Comparison of ENCODE assay signal across 1 cellular context in the genomic region with DNA sequence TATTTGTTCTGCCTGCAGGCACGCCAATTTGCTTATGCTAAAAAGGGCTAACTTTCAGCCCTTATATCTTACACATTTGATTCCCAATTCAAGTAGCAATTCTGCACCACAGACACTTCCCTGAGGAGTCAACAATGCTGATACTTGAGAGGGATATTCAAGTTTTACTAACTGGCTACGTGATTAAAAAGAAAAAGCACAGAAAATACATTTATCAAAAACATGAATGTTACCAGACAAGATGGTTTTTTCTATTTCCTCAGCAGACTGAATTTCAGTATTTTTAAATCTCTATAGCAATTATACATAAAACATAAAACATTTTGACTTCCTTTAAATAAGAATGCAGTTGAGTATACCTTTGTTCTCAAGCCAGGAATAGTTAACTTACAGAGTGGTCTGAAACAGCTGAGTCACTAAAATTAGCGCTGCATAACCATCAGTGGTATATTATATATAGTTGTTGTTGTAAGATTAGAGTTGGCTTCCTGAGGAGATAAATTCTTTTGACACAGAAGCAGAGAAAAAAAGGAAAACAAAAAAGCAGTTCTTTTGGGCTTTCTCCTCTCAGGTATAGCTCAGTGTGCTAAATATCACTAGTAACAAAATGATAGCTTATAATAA.
A peak's percentile ranks its signal among the peaks of the same experiment; 100 is the strongest.
TF ChIP-seq lines count a peak whose summit lies in the region.

No MANE protein-coding gene starts in this region.

TF ChIP-seq in K562, 482 proteins besides CTCF, POLR2A, EP300 and RAD21 (continued from another document and continues in another):
- TF ChIP-seq, protein P1, sequence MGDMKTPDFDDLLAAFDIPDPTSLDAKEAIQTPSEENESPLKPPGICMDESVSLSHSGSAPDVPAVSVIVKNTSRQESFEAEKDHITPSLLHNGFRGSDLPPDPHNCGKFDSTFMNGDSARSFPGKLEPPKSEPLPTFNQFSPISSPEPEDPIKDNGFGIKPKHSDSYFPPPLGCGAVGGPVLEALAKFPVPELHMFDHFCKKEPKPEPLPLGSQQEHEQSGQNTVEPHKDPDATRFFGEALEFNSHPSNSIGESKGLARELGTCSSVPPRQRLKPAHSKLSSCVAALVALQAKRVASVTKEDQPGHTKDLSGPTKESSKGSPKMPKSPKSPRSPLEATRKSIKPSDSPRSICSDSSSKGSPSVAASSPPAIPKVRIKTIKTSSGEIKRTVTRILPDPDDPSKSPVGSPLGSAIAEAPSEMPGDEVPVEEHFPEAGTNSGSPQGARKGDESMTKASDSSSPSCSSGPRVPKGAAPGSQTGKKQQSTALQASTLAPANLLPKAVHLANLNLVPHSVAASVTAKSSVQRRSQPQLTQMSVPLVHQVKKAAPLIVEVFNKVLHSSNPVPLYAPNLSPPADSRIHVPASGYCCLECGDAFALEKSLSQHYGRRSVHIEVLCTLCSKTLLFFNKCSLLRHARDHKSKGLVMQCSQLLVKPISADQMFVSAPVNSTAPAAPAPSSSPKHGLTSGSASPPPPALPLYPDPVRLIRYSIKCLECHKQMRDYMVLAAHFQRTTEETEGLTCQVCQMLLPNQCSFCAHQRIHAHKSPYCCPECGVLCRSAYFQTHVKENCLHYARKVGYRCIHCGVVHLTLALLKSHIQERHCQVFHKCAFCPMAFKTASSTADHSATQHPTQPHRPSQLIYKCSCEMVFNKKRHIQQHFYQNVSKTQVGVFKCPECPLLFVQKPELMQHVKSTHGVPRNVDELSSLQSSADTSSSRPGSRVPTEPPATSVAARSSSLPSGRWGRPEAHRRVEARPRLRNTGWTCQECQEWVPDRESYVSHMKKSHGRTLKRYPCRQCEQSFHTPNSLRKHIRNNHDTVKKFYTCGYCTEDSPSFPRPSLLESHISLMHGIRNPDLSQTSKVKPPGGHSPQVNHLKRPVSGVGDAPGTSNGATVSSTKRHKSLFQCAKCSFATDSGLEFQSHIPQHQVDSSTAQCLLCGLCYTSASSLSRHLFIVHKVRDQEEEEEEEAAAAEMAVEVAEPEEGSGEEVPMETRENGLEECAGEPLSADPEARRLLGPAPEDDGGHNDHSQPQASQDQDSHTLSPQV (IDR thresholded peaks at IDR 0.05) = peak; percentile 91
- peak; percentile 97 for TF ChIP-seq MEIS2 (IDR thresholded peaks at IDR 0.05; ENCODE audit: partially characterized antibody)
- TF ChIP-seq SMAD2 (IDR thresholded peaks at IDR 0.05; ENCODE audit: low read depth, low read length) = no peak
- TF ChIP-seq, protein P2, sequence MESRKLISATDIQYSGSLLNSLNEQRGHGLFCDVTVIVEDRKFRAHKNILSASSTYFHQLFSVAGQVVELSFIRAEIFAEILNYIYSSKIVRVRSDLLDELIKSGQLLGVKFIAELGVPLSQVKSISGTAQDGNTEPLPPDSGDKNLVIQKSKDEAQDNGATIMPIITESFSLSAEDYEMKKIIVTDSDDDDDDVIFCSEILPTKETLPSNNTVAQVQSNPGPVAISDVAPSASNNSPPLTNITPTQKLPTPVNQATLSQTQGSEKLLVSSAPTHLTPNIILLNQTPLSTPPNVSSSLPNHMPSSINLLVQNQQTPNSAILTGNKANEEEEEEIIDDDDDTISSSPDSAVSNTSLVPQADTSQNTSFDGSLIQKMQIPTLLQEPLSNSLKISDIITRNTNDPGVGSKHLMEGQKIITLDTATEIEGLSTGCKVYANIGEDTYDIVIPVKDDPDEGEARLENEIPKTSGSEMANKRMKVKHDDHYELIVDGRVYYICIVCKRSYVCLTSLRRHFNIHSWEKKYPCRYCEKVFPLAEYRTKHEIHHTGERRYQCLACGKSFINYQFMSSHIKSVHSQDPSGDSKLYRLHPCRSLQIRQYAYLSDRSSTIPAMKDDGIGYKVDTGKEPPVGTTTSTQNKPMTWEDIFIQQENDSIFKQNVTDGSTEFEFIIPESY (CRISPR knock-in tag; IDR thresholded peaks at IDR 0.05) = no peak
- TF ChIP-seq MED1 (CRISPR knock-in tag; IDR thresholded peaks at IDR 0.05; ENCODE audit: borderline replicate concordance) = no peak
- TF ChIP-seq MAFF (IDR thresholded peaks at IDR 0.05; ENCODE audit: low read length) = peak; percentile 97
- TF ChIP-seq, protein P3, sequence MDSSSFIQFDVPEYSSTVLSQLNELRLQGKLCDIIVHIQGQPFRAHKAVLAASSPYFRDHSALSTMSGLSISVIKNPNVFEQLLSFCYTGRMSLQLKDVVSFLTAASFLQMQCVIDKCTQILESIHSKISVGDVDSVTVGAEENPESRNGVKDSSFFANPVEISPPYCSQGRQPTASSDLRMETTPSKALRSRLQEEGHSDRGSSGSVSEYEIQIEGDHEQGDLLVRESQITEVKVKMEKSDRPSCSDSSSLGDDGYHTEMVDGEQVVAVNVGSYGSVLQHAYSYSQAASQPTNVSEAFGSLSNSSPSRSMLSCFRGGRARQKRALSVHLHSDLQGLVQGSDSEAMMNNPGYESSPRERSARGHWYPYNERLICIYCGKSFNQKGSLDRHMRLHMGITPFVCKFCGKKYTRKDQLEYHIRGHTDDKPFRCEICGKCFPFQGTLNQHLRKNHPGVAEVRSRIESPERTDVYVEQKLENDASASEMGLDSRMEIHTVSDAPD (CRISPR knock-in tag; IDR thresholded peaks at IDR 0.05) = no peak
- TF ChIP-seq SIX5 (IDR thresholded peaks at IDR 0.05; ENCODE audit: borderline replicate concordance in 1 of 2, insufficient read depth in 1 of 2, low read depth in 1 of 2, low read length in 2 of 2) = no peak
- no peak for TF ChIP-seq PCBP2 (IDR thresholded peaks at IDR 0.05; ENCODE audit: low read depth, low read length, poor library complexity, severe bottlenecking)
- no peak for TF ChIP-seq PTBP1 (IDR thresholded peaks at IDR 0.05; ENCODE audit: low read depth, low read length)
- TF ChIP-seq, protein P4, sequence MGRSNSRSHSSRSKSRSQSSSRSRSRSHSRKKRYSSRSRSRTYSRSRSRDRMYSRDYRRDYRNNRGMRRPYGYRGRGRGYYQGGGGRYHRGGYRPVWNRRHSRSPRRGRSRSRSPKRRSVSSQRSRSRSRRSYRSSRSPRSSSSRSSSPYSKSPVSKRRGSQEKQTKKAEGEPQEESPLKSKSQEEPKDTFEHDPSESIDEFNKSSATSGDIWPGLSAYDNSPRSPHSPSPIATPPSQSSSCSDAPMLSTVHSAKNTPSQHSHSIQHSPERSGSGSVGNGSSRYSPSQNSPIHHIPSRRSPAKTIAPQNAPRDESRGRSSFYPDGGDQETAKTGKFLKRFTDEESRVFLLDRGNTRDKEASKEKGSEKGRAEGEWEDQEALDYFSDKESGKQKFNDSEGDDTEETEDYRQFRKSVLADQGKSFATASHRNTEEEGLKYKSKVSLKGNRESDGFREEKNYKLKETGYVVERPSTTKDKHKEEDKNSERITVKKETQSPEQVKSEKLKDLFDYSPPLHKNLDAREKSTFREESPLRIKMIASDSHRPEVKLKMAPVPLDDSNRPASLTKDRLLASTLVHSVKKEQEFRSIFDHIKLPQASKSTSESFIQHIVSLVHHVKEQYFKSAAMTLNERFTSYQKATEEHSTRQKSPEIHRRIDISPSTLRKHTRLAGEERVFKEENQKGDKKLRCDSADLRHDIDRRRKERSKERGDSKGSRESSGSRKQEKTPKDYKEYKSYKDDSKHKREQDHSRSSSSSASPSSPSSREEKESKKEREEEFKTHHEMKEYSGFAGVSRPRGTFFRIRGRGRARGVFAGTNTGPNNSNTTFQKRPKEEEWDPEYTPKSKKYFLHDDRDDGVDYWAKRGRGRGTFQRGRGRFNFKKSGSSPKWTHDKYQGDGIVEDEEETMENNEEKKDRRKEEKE (IDR thresholded peaks at IDR 0.05; ENCODE audit: borderline replicate concordance in 1 of 2, control insufficient read depth in 1 of 2, low read depth in 2 of 2, low read length in 1 of 2) = no peak
- TF ChIP-seq, protein P5, sequence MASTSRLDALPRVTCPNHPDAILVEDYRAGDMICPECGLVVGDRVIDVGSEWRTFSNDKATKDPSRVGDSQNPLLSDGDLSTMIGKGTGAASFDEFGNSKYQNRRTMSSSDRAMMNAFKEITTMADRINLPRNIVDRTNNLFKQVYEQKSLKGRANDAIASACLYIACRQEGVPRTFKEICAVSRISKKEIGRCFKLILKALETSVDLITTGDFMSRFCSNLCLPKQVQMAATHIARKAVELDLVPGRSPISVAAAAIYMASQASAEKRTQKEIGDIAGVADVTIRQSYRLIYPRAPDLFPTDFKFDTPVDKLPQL (IDR thresholded peaks at IDR 0.05; ENCODE audit: extremely low read depth, insufficient read length) = no peak
- no peak for TF ChIP-seq IFI16 (CRISPR knock-in tag; IDR thresholded peaks at IDR 0.05)
- TF ChIP-seq DNMT1 (IDR thresholded peaks at IDR 0.05) = no peak
- peak in 1 of 2 experiments; percentile 63; a peak in 1 of 4 replicates for TF ChIP-seq RCOR1 (IDR thresholded peaks at IDR 0.05; ENCODE audit: borderline replicate concordance in 1 of 2, low read depth in 2 of 2, low read length in 2 of 2)
- no peak for TF ChIP-seq ELF4 (CRISPR knock-in tag; IDR thresholded peaks at IDR 0.05)
- no peak for TF ChIP-seq HLTF (IDR thresholded peaks at IDR 0.05)
- TF ChIP-seq, protein P6, sequence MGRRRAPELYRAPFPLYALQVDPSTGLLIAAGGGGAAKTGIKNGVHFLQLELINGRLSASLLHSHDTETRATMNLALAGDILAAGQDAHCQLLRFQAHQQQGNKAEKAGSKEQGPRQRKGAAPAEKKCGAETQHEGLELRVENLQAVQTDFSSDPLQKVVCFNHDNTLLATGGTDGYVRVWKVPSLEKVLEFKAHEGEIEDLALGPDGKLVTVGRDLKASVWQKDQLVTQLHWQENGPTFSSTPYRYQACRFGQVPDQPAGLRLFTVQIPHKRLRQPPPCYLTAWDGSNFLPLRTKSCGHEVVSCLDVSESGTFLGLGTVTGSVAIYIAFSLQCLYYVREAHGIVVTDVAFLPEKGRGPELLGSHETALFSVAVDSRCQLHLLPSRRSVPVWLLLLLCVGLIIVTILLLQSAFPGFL (CRISPR knock-in tag; IDR thresholded peaks at IDR 0.05) = no peak
- TF ChIP-seq, protein P7, sequence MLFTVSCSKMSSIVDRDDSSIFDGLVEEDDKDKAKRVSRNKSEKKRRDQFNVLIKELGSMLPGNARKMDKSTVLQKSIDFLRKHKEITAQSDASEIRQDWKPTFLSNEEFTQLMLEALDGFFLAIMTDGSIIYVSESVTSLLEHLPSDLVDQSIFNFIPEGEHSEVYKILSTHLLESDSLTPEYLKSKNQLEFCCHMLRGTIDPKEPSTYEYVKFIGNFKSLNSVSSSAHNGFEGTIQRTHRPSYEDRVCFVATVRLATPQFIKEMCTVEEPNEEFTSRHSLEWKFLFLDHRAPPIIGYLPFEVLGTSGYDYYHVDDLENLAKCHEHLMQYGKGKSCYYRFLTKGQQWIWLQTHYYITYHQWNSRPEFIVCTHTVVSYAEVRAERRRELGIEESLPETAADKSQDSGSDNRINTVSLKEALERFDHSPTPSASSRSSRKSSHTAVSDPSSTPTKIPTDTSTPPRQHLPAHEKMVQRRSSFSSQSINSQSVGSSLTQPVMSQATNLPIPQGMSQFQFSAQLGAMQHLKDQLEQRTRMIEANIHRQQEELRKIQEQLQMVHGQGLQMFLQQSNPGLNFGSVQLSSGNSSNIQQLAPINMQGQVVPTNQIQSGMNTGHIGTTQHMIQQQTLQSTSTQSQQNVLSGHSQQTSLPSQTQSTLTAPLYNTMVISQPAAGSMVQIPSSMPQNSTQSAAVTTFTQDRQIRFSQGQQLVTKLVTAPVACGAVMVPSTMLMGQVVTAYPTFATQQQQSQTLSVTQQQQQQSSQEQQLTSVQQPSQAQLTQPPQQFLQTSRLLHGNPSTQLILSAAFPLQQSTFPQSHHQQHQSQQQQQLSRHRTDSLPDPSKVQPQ (CRISPR knock-in tag; IDR thresholded peaks at IDR 0.05; ENCODE audit: borderline replicate concordance) = no peak
- TF ChIP-seq BRD4 (IDR thresholded peaks at IDR 0.05) = no peak
- TF ChIP-seq, protein P8, sequence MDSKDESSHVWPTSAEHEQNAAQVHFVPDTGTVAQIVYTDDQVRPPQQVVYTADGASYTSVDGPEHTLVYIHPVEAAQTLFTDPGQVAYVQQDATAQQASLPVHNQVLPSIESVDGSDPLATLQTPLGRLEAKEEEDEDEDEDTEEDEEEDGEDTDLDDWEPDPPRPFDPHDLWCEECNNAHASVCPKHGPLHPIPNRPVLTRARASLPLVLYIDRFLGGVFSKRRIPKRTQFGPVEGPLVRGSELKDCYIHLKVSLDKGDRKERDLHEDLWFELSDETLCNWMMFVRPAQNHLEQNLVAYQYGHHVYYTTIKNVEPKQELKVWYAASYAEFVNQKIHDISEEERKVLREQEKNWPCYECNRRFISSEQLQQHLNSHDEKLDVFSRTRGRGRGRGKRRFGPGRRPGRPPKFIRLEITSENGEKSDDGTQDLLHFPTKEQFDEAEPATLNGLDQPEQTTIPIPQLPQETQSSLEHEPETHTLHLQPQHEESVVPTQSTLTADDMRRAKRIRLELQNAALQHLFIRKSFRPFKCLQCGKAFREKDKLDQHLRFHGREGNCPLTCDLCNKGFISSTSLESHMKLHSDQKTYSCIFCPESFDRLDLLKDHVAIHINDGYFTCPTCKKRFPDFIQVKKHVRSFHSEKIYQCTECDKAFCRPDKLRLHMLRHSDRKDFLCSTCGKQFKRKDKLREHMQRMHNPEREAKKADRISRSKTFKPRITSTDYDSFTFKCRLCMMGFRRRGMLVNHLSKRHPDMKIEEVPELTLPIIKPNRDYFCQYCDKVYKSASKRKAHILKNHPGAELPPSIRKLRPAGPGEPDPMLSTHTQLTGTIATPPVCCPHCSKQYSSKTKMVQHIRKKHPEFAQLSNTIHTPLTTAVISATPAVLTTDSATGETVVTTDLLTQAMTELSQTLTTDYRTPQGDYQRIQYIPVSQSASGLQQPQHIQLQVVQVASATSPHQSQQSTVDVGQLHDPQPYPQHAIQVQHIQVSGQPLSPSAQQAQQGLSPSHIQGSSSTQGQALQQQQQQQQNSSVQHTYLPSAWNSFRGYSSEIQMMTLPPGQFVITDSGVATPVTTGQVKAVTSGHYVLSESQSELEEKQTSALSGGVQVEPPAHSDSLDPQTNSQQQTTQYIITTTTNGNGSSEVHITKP (IDR thresholded peaks at IDR 0.05; ENCODE audit: partially characterized antibody) = no peak
- no peak for TF ChIP-seq ZNF282 (CRISPR knock-in tag; IDR thresholded peaks at IDR 0.05)
- peak; percentile 13; the same call in 1 of the 2 replicates for TF ChIP-seq ELF1 (tag; IDR thresholded peaks at IDR 0.05)
- TF ChIP-seq, protein P9, sequence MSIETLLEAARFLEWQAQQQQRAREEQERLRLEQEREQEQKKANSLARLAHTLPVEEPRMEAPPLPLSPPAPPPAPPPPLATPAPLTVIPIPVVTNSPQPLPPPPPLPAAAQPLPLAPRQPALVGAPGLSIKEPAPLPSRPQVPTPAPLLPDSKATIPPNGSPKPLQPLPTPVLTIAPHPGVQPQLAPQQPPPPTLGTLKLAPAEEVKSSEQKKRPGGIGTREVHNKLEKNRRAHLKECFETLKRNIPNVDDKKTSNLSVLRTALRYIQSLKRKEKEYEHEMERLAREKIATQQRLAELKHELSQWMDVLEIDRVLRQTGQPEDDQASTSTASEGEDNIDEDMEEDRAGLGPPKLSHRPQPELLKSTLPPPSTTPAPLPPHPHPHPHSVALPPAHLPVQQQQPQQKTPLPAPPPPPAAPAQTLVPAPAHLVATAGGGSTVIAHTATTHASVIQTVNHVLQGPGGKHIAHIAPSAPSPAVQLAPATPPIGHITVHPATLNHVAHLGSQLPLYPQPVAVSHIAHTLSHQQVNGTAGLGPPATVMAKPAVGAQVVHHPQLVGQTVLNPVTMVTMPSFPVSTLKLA (conservative IDR thresholded peaks at IDR 0.05) = peak; percentile 21 to 25; a peak in 1 of 4 replicates
- TF ChIP-seq, protein P10, sequence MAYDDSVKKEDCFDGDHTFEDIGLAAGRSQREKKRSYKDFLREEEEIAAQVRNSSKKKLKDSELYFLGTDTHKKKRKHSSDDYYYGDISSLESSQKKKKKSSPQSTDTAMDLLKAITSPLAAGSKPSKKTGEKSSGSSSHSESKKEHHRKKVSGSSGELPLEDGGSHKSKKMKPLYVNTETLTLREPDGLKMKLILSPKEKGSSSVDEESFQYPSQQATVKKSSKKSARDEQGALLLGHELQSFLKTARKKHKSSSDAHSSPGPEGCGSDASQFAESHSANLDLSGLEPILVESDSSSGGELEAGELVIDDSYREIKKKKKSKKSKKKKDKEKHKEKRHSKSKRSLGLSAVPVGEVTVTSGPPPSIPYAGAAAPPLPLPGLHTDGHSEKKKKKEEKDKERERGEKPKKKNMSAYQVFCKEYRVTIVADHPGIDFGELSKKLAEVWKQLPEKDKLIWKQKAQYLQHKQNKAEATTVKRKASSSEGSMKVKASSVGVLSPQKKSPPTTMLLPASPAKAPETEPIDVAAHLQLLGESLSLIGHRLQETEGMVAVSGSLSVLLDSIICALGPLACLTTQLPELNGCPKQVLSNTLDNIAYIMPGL (CRISPR knock-in tag; IDR thresholded peaks at IDR 0.05) = no peak
- TF ChIP-seq CREM (IDR thresholded peaks at IDR 0.05; ENCODE audit: low read depth) = no peak
- TF ChIP-seq ZFX (CRISPR knock-in tag; IDR thresholded peaks at IDR 0.05) = no peak
